8 cellular contexts compared by ENCODE assay signal in genomic region chr6:128807577-128807976, GRCh38.
A peak's percentile ranks its signal among the peaks of the same experiment; 100 is the strongest.
DNase-seq lines count a peak whose midpoint lies in the region; ATAC-seq and TF ChIP-seq lines count a peak whose summit lies in the region.

No MANE protein-coding gene starts in this region.

- POLR2A ChIA-PET in AG04450 (lab: Yijun Ruan, JAX) (interaction anchor here (0.5 kb wide), 1 partner anchor 567 kb away, joined by 4 read pairs; no protein-coding TSS in a partner anchor), RWPE1 (lab: Yijun Ruan, JAX; ENCODE audit: low non-redundant PET) (no interaction called here)

- H3K9me3 ChIP-seq in AG04450 (ENCODE audit: control insufficient read depth, insufficient read depth, low read length) = no peaks in the 10 kb centered on the region
- H3K9me3 ChIP-seq in hepatocyte (ENCODE audit: low read depth) = no peaks in the 10 kb centered on the region

- H3K27me3 ChIP-seq in AG04450 (ENCODE audit: control insufficient read depth, insufficient read depth, low read length) (no peaks in the 10 kb centered on the region), hepatocyte (no peaks in the 10 kb centered on the region)

- WGBS in hepatocyte (ENCODE audit: low lambda C conversion rate, missing lambda C conversion rate) = 13% methylated on average over 2 of the region's 2 CpGs

- no peaks in the 10 kb centered on the region for H3K79me2 ChIP-seq in hepatocyte

- H4K20me1 ChIP-seq in hepatocyte (ENCODE audit: insufficient read depth, poor library complexity, severe bottlenecking) = no peaks in the 10 kb centered on the region

- H3K4me2 ChIP-seq in hepatocyte = no peak overlapping the region

- ATAC-seq in HG03457 (IDR thresholded peaks at IDR 0.05; ENCODE audit: unreplicated experiment) (no peak), GM21367 (IDR thresholded peaks at IDR 0.05; ENCODE audit: unreplicated experiment) (no peak)

- no peak overlapping the region for H3K27ac ChIP-seq in AG04450 (ENCODE audit: low read depth, low read length)
- no peak overlapping the region for H3K27ac ChIP-seq in RWPE1
- H3K27ac ChIP-seq in hepatocyte = no peak overlapping the region

- TF ChIP-seq CTCF in AG04450 (IDR thresholded peaks at IDR 0.05; ENCODE audit: low read depth, low read length) = peak; percentile 69
- peak; percentile 28; the same call in 1 of the 2 replicates for TF ChIP-seq CTCF in RWPE1 (conservative IDR thresholded peaks at IDR 0.05; ENCODE audit: low read depth)
- peak; percentile 65 for TF ChIP-seq CTCF in hepatocyte (IDR thresholded peaks at IDR 0.05; ENCODE audit: poor library complexity)

- H3K9me2 ChIP-seq in hepatocyte (replicated peaks; ENCODE audit: insufficient read depth) = no peaks in the 10 kb centered on the region

- H2AFZ ChIP-seq in hepatocyte = no peak overlapping the region

- CTCF ChIA-PET in AG04450 (lab: Charles Lee) = interaction anchor here (0.7 to 2.3 kb wide), 17 partner anchors 9 to 565 kb away, joined by 3 to 33 read pairs (median 4); no protein-coding TSS in a partner anchor
- CTCF ChIA-PET in RWPE1 (lab: Yijun Ruan, JAX) = interaction anchor here (0.7 to 1.0 kb wide), 4 partner anchors 18 to 563 kb away, joined by 3 to 5 read pairs (median 4); no protein-coding TSS in a partner anchor

- no peaks in the 10 kb centered on the region for H3K4me1 ChIP-seq in hepatocyte (ENCODE audit: insufficient read depth)

- peak; percentile 11 for DNase-seq in AG04450 (ENCODE audit: low read depth, low spot score)
- DNase-seq in H4 (ENCODE audit: low spot score) = peak; percentile 9
- DNase-seq in RWPE1 (ENCODE audit: low spot score) = peak; percentile 8
- peak; percentile 35 for DNase-seq in hepatocyte (ENCODE audit: low spot score)
- no peak for DNase-seq in amniotic stem cell (lab: John Stamatoyannopoulos, UW)
- no peak for DNase-seq in HuH-7 (ENCODE audit: low spot score)

- H3K36me3 ChIP-seq in hepatocyte (replicated peaks; ENCODE audit: insufficient read depth, low read depth) = no peaks in the 10 kb centered on the region

- H3K4me3 ChIP-seq in AG04450 (ENCODE audit: low read depth, low read length) (no peak overlapping the region), hepatocyte (no peak overlapping the region)

Comparison
In these comparisons a context has a peak if more than half of its experiments do, and no peak if none do; other contexts are left out.
1. DNase-seq: peak in AG04450 (single experiment), H4 (single experiment), RWPE1 (single experiment) and hepatocyte (single experiment); none in amniotic stem cell (single experiment) and HuH-7 (single experiment).
2. Peak in every context shown above with its lines, with median percentiles within 50 percentile points of each other: CTCF ChIP-seq.